ENCODE assay signal across 1 cellular context in genomic region chr4:86791126-86791525, GRCh38.
A peak's percentile ranks its signal among the peaks of the same experiment; 100 is the strongest.
TF ChIP-seq lines count a peak whose summit lies in the region.

No MANE protein-coding gene starts in this region.

TF ChIP-seq in K562, 482 proteins besides CTCF, POLR2A, EP300 and RAD21:
- TF ChIP-seq FOXK2 (conservative IDR thresholded peaks at IDR 0.05 in 1 of 2, IDR thresholded peaks at IDR 0.05 in 1 of 2; ENCODE audit: low read depth in 2 of 2) (peak; percentile 37 to 50; a peak in 2 of 4 replicates), LARP7 (IDR thresholded peaks at IDR 0.05) (no peak), FOXA3 (CRISPR knock-in tag; conservative IDR thresholded peaks at IDR 0.05 in 1 of 2, IDR thresholded peaks at IDR 0.05 in 1 of 2) (peak in 1 of 2 experiments; percentile 85; a peak in 2 of 4 replicates)
